ENCODE assay signal across 1 cellular context in the genomic region with DNA sequence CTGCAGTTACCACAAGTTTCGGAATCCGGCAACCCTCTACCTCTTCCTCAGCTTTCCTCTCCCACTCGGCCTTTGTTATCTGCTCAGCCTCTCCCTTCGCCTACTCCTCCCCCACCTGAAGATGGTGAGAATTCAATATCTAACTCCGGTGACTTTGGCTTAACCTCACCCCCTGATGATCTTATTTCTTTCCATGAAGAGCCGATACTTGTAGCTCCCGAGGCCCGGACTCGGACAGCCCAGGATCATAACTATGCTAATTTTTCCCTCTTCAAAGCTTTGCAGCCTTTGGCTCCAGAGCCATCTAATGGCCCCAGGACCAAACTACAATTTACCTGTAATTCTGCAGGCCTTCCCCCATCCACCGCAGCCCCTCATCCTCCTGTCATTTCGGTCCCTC.
TF ChIP-seq lines count a peak whose summit lies in the region.

No MANE protein-coding gene starts in this region.

TF ChIP-seq in GM12878, 131 proteins besides CTCF, POLR2A, EP300 and RAD21 (continued from another document):
- TF ChIP-seq, protein P1, sequence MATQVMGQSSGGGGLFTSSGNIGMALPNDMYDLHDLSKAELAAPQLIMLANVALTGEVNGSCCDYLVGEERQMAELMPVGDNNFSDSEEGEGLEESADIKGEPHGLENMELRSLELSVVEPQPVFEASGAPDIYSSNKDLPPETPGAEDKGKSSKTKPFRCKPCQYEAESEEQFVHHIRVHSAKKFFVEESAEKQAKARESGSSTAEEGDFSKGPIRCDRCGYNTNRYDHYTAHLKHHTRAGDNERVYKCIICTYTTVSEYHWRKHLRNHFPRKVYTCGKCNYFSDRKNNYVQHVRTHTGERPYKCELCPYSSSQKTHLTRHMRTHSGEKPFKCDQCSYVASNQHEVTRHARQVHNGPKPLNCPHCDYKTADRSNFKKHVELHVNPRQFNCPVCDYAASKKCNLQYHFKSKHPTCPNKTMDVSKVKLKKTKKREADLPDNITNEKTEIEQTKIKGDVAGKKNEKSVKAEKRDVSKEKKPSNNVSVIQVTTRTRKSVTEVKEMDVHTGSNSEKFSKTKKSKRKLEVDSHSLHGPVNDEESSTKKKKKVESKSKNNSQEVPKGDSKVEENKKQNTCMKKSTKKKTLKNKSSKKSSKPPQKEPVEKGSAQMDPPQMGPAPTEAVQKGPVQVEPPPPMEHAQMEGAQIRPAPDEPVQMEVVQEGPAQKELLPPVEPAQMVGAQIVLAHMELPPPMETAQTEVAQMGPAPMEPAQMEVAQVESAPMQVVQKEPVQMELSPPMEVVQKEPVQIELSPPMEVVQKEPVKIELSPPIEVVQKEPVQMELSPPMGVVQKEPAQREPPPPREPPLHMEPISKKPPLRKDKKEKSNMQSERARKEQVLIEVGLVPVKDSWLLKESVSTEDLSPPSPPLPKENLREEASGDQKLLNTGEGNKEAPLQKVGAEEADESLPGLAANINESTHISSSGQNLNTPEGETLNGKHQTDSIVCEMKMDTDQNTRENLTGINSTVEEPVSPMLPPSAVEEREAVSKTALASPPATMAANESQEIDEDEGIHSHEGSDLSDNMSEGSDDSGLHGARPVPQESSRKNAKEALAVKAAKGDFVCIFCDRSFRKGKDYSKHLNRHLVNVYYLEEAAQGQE (IDR thresholded peaks at IDR 0.05; ENCODE audit: low read depth, low read length): no peak
- TF ChIP-seq POLR2AphosphoS5 (IDR thresholded peaks at IDR 0.05; ENCODE audit: low read length) (no peak), RBBP5 (conservative IDR thresholded peaks at IDR 0.05) (no peak), ESRRA (IDR thresholded peaks at IDR 0.05; ENCODE audit: low read length) (no peak), IRF3 (IDR thresholded peaks at IDR 0.05) (no peak), BRCA1 (IDR thresholded peaks at IDR 0.05; ENCODE audit: low read depth, low read length) (no peak), EED (IDR thresholded peaks at IDR 0.05; ENCODE audit: low read depth) (no peak), PML (IDR thresholded peaks at IDR 0.05; ENCODE audit: low read length) (no peak), ZNF384 (IDR thresholded peaks at IDR 0.05; ENCODE audit: borderline replicate concordance, low read depth, low read length) (no peak), BCL11A (IDR thresholded peaks at IDR 0.05; ENCODE audit: low read depth, low read length) (no peak)
- TF ChIP-seq, protein P2, sequence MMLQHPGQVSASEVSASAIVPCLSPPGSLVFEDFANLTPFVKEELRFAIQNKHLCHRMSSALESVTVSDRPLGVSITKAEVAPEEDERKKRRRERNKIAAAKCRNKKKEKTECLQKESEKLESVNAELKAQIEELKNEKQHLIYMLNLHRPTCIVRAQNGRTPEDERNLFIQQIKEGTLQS (IDR thresholded peaks at IDR 0.05; ENCODE audit: borderline replicate concordance, extremely low read depth, low read depth, low read length): no peak
- TF ChIP-seq, protein P3, sequence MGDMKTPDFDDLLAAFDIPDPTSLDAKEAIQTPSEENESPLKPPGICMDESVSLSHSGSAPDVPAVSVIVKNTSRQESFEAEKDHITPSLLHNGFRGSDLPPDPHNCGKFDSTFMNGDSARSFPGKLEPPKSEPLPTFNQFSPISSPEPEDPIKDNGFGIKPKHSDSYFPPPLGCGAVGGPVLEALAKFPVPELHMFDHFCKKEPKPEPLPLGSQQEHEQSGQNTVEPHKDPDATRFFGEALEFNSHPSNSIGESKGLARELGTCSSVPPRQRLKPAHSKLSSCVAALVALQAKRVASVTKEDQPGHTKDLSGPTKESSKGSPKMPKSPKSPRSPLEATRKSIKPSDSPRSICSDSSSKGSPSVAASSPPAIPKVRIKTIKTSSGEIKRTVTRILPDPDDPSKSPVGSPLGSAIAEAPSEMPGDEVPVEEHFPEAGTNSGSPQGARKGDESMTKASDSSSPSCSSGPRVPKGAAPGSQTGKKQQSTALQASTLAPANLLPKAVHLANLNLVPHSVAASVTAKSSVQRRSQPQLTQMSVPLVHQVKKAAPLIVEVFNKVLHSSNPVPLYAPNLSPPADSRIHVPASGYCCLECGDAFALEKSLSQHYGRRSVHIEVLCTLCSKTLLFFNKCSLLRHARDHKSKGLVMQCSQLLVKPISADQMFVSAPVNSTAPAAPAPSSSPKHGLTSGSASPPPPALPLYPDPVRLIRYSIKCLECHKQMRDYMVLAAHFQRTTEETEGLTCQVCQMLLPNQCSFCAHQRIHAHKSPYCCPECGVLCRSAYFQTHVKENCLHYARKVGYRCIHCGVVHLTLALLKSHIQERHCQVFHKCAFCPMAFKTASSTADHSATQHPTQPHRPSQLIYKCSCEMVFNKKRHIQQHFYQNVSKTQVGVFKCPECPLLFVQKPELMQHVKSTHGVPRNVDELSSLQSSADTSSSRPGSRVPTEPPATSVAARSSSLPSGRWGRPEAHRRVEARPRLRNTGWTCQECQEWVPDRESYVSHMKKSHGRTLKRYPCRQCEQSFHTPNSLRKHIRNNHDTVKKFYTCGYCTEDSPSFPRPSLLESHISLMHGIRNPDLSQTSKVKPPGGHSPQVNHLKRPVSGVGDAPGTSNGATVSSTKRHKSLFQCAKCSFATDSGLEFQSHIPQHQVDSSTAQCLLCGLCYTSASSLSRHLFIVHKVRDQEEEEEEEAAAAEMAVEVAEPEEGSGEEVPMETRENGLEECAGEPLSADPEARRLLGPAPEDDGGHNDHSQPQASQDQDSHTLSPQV (IDR thresholded peaks at IDR 0.05): no peak
